8 cellular contexts compared by ENCODE assay signal in the genomic region with DNA sequence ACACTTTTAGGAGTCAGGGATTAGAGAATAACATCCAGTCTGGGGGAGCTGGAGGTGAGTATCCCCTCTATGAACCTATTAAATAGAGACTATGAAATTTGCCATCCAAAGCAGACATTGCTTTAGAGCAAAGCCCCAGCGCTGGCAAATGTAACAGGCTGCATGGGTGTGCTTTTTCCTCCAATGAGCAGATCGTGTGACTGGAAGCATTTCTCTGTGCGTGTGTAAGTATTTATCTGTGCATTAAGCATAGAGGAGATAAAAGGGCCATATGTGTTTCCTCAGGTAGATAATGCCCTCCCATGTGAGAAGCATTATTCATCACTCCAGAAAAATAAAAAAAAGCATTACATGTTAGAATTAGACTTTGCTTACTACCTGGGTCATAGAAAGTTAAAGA. TPM values are rescaled to one million over a fixed set of nuclear protein-coding genes. Genes with fewer than 3 reads are reported as not detected.
DNase-seq lines count a peak whose midpoint lies in the region; ATAC-seq and TF ChIP-seq lines count a peak whose summit lies in the region.

No MANE protein-coding gene starts in this region.

- no peak for TF ChIP-seq POLR2A in Peyer's patch (IDR thresholded peaks at IDR 0.05)

- TF ChIP-seq CTCF in Peyer's patch (IDR thresholded peaks at IDR 0.05), result no peak
- no peak for TF ChIP-seq CTCF in foreskin fibroblast (IDR thresholded peaks at IDR 0.05; ENCODE audit: low read depth, low read length)

- no peaks in the 10 kb centered on the region for H3K27me3 ChIP-seq in Peyer's patch
- H3K27me3 ChIP-seq in subcutaneous abdominal adipose tissue (ENCODE audit: control insufficient read depth in 5 of 5, insufficient read depth in 4 of 5, low read length in 5 of 5), result no peaks in the 10 kb centered on the region

- peak overlapping the region; percentile 83 for H3K4me3 ChIP-seq in GM08714 (ENCODE audit: low read length)
- peak overlapping the region; percentile 39 to 59 (median 46) for H3K4me3 ChIP-seq in Peyer's patch
- peak overlapping the region; percentile 33 to 40 for H3K4me3 ChIP-seq in foreskin fibroblast (ENCODE audit: low read depth in 1 of 2, low read length in 2 of 2)
- H3K4me3 ChIP-seq in subcutaneous abdominal adipose tissue (ENCODE audit: low read depth in 1 of 5, low read length in 5 of 5), result peak overlapping the region; percentile 61 to 80 (median 71)

- H3K36me3 ChIP-seq in Peyer's patch (no peaks in the 10 kb centered on the region), subcutaneous abdominal adipose tissue (ENCODE audit: control insufficient read depth in 5 of 5, insufficient read depth in 5 of 5, low read length in 5 of 5) (no peaks in the 10 kb centered on the region)

- DNase-seq in Peyer's patch (no peak), foreskin fibroblast (no peak), MV-4-11 (lab: John Stamatoyannopoulos, UW) (no peak), SHP77 (lab: John Stamatoyannopoulos, UW) (no peak), NCI-H226 (no peak)

- H3K27ac ChIP-seq in Peyer's patch (peak overlapping the region; percentile 43 to 78 (median 63)), subcutaneous abdominal adipose tissue (ENCODE audit: low read depth, low read length) (peak overlapping the region; percentile 72)

- peak overlapping the region; percentile 3 to 76 (median 60) for H3K9ac ChIP-seq in subcutaneous abdominal adipose tissue (ENCODE audit: low read length in 5 of 5)

- H3K4me1 ChIP-seq in Peyer's patch (peaks cover 0 to 9% (median 0%) of the 10 kb centered on the region in 4 donors), subcutaneous abdominal adipose tissue (ENCODE audit: control insufficient read depth in 5 of 5, insufficient read depth in 5 of 5, low read length in 5 of 5) (peaks cover 0 to 28% (median 23%) of the 10 kb centered on the region in 5 donors)

- peak; percentile 6 for ATAC-seq in GM21786 (IDR thresholded peaks at IDR 0.05; ENCODE audit: unreplicated experiment)

- no peaks in the 10 kb centered on the region for H3K9me3 ChIP-seq in Peyer's patch
- no peaks in the 10 kb centered on the region for H3K9me3 ChIP-seq in subcutaneous abdominal adipose tissue (ENCODE audit: control insufficient read depth in 5 of 5, low read length in 5 of 5)

RNA-seq across cellular contexts. Expression of a gene that starts 0.9 kb away (rescaled TPM):
- total RNA-seq in Peyer's patch, result 10 to 100 TPM in 3 of 4 donors, 1 to 10 TPM in 1; 7.9 to 32.2 (median 12.0) TPM

RNA-seq across cellular contexts. Expression of a gene that starts 52.2 kb away (rescaled TPM):
- total RNA-seq in Peyer's patch, result 10 to 100 TPM in 2 of 4 donors, 1 to 10 TPM in 2; 5.8 to 14.9 (median 10.0) TPM

RNA-seq across cellular contexts. Expression of a gene that starts 55.1 kb away (rescaled TPM):
- total RNA-seq in Peyer's patch, result 10 to 100 TPM in 2 of 4 donors, 1 to 10 TPM in 2; 4.1 to 12.3 (median 10.6) TPM
